Comparison of ENCODE assay signal across 22 cellular contexts in genomic region chr6:142334294-142334693, GRCh38. TPM values are rescaled to one million over a fixed set of nuclear protein-coding genes. Genes with fewer than 3 reads are reported as not detected.
A peak's percentile ranks its signal among the peaks of the same experiment; 100 is the strongest.
DNase-seq lines count a peak whose midpoint lies in the region; ATAC-seq and TF ChIP-seq lines count a peak whose summit lies in the region.
"Had no signal": no experiment of that assay in that cellular context is flagged by ENCODE, and none has a peak within 500 bp of the region (broad histone marks: within the 10 kb centered on the region; RNA-seq: fewer than 3 reads in every experiment).

No MANE protein-coding gene starts in this region.

- no peaks in the 10 kb centered on the region for H3K9me3 ChIP-seq in left lung
- H3K9me3 ChIP-seq: SJCRH30 had no signal

- no peaks in the 10 kb centered on the region for H3K27me3 ChIP-seq in left lung
- H3K27me3 ChIP-seq: SJCRH30 had no signal

- H3K27ac ChIP-seq in left lung: no peak overlapping the region
- H3K27ac ChIP-seq: HL-60, SJCRH30 had no signal

- peak; percentile 28 for ATAC-seq in left ventricle myocardium superior
- peak; percentile 15 for ATAC-seq in SK-N-SH treated with all-trans-retinoic acid at 6 μM for 48 hours
- ATAC-seq in left lung: peak; percentile 49
- no peak for ATAC-seq in HG02973 (IDR thresholded peaks at IDR 0.05; ENCODE audit: unreplicated experiment)
- no peak for ATAC-seq in GM18870 (IDR thresholded peaks at IDR 0.05; ENCODE audit: unreplicated experiment)
- ATAC-seq in stimulated activated effector memory CD8-positive, alpha-beta T cell treated with anti-CD3 and anti-CD28 coated beads, Interleukin-12 subunit alpha, Interleukin-12 subunit beta, amount 100 ng/mL, for 72 hours: no peak

- H3K4me3 ChIP-seq in left lung: no peak overlapping the region
- H3K4me3 ChIP-seq: SJCRH30 had no signal

- intact Hi-C loops in left ventricle myocardium superior (cut with micrococcal nuclease): no loop called here
- intact Hi-C loops in cardiac septum (cut with DNase I): no loop called here
- intact Hi-C loops in left lung (cut with DNase I): no loop called here

- H3K27ac Mint-ChIP-seq in stimulated activated effector memory CD8-positive, alpha-beta T cell treated with anti-CD3 and anti-CD28 coated beads, Interleukin-12 subunit alpha, Interleukin-12 subunit beta, amount 100 ng/mL, for 72 hours: no peak overlapping the region
- H3K27ac Mint-ChIP-seq: B cell, CD14-positive monocyte had no signal

- H3K36me3 ChIP-seq in left lung: no peaks in the 10 kb centered on the region
- H3K36me3 ChIP-seq: SJCRH30 had no signal

- H3K4me1 ChIP-seq in left lung: no peaks in the 10 kb centered on the region
- H3K4me1 ChIP-seq: SJCRH30 had no signal

- no peaks in the 10 kb centered on the region for H3K9me3 Mint-ChIP-seq in stimulated activated effector memory CD8-positive, alpha-beta T cell treated with anti-CD3 and anti-CD28 coated beads, Interleukin-12 subunit alpha, Interleukin-12 subunit beta, amount 100 ng/mL, for 72 hours

- H3K4me3 Mint-ChIP-seq in stimulated activated effector memory CD8-positive, alpha-beta T cell treated with anti-CD3 and anti-CD28 coated beads, Interleukin-12 subunit alpha, Interleukin-12 subunit beta, amount 100 ng/mL, for 72 hours: no peak overlapping the region
- H3K4me3 Mint-ChIP-seq: B cell, CD14-positive monocyte had no signal

- DNase-seq in left ventricle myocardium superior (no peak), cardiac septum (ENCODE audit: low spot score) (no peak), left lung (no peak), NCI-H146 (lab: John Stamatoyannopoulos, UW) (no peak)
- DNase-seq in stimulated activated effector memory CD8-positive, alpha-beta T cell treated with anti-CD3 and anti-CD28 coated beads, Interleukin-12 subunit alpha, Interleukin-12 subunit beta, amount 100 ng/mL, for 72 hours (ENCODE audit: low spot score in 2 of 2): no peak
- DNase-seq: DMS53; EL; GF-D8; KG1; NCI-H1105; NCI-H2029 treated with DMSO at 0.1 percent for 48 hours; NCI-H226; NCI-H524; NCI-H774; NK-92 treated with Interleukin-12 subunit alpha and Interleukin-12 subunit beta, amount 100 ng/mL, for 24 hours; SJCRH30 had no signal

- no peaks in the 10 kb centered on the region for H3K4me1 Mint-ChIP-seq in stimulated activated effector memory CD8-positive, alpha-beta T cell treated with anti-CD3 and anti-CD28 coated beads, Interleukin-12 subunit alpha, Interleukin-12 subunit beta, amount 100 ng/mL, for 72 hours
- H3K4me1 Mint-ChIP-seq: B cell, CD14-positive monocyte had no signal

- no peak for TF ChIP-seq CTCF in left lung (IDR thresholded peaks at IDR 0.05)

- no peaks in the 10 kb centered on the region for H3K36me3 Mint-ChIP-seq in stimulated activated effector memory CD8-positive, alpha-beta T cell treated with anti-CD3 and anti-CD28 coated beads, Interleukin-12 subunit alpha, Interleukin-12 subunit beta, amount 100 ng/mL, for 72 hours
- H3K36me3 Mint-ChIP-seq: CD14-positive monocyte had no signal

TF ChIP-seq in SK-N-SH treated with all-trans-retinoic acid at 6 μM for 48 hours, 23 proteins besides CTCF, POLR2A, EP300 and RAD21:
- TF ChIP-seq CSRNP3 (CRISPR knock-in tag; IDR thresholded peaks at IDR 0.05): no peak
- no peak for TF ChIP-seq CSDC2 (CRISPR knock-in tag; IDR thresholded peaks at IDR 0.05)
- TF ChIP-seq ZNF70 (CRISPR knock-in tag; IDR thresholded peaks at IDR 0.05): no peak
- no peak for TF ChIP-seq ZFP3 (CRISPR knock-in tag; IDR thresholded peaks at IDR 0.05)
- TF ChIP-seq SNAI2 (CRISPR knock-in tag; IDR thresholded peaks at IDR 0.05): no peak
- TF ChIP-seq ISL1 (CRISPR knock-in tag; IDR thresholded peaks at IDR 0.05): no peak
- no peak for TF ChIP-seq ZFP30 (CRISPR knock-in tag; IDR thresholded peaks at IDR 0.05)
- no peak for TF ChIP-seq RARB (CRISPR knock-in tag; IDR thresholded peaks at IDR 0.05)

RNA-seq across cellular contexts. Expression of gene ADGRG6, which starts 32.5 kb away (rescaled TPM):
- total RNA-seq in left ventricle myocardium superior: 3.8 TPM
- 2.3 TPM for total RNA-seq in cardiac septum
- 10 to 100 TPM; 34.2 to 48.7 TPM for total RNA-seq in left lung
- total RNA-seq: B cell had no signal

Comparison
In these comparisons a context has a peak if more than half of its experiments do, and no peak if none do; other contexts are left out.
1. ATAC-seq: peak in left ventricle myocardium superior (single experiment), SK-N-SH treated with all-trans-retinoic acid at 6 μM for 48 hours (single experiment) and left lung (single experiment); none in HG02973 (single experiment), GM18870 (single experiment) and stimulated activated effector memory CD8-positive, alpha-beta T cell treated with anti-CD3 and anti-CD28 coated beads, Interleukin-12 subunit alpha, Interleukin-12 subunit beta, amount 100 ng/mL, for 72 hours (single experiment).